11 cellular contexts compared by ENCODE assay signal in genomic region chr17:77914440-77915254, GRCh38. TPM values are rescaled to one million over a fixed set of nuclear protein-coding genes. Genes with fewer than 3 reads are reported as not detected.
DNase-seq lines count a peak whose midpoint lies in the region; ATAC-seq and TF ChIP-seq lines count a peak whose summit lies in the region.
"Had no signal": no experiment of that assay in that cellular context is flagged by ENCODE, and none has a peak within 500 bp of the region (broad histone marks: within the 10 kb centered on the region; RNA-seq: fewer than 3 reads in every experiment).

No MANE protein-coding gene starts in this region.

- peak overlapping the region; percentile 50 for H3K27ac Mint-ChIP-seq in mesothelial cell of epicardium
- H3K27ac Mint-ChIP-seq: activated T-helper 2 cell treated with anti-CD3 and anti-CD28 coated beads, Interferon-gamma antibody, Interleukin-2, Interleukin-4, amounts not matched to agents 10 μg/mL and 5 μg/mL and 100 μg/mL, durations not matched to agents 14 hours and 24 hours and 36 hours; HFFc6 had no signal

- no peak overlapping the region for H3K4me3 ChIP-seq in astrocyte of the spinal cord (ENCODE audit: low read depth, low read length)

- peaks cover 19% of the 10 kb centered on the region for H3K4me1 Mint-ChIP-seq in mesothelial cell of epicardium

- DNase-seq in DMS 273 treated with DMSO at 0.1 percent for 48 hours (lab: John Stamatoyannopoulos, UW) = peak; percentile 22
- peak; percentile 19 to 26 for DNase-seq in NCI-H1930 (lab: John Stamatoyannopoulos, UW)
- DNase-seq in astrocyte of the spinal cord (ENCODE audit: low read depth, low spot score) = peak; percentile 8
- DNase-seq in mesothelial cell of epicardium (ENCODE audit: low spot score in 2 of 2, unreplicated experiment in 2 of 2) = peak in 1 of 2 experiments; percentile 60
- no peak for DNase-seq in AG20443 (ENCODE audit: low spot score)
- DNase-seq in activated CD4-positive, CD25-positive, alpha-beta regulatory T cell treated with anti-CD3 and anti-CD28 coated beads, Interleukin-2, amount 50 U/mL, for 72 hours = no peak
- DNase-seq: HFFc6; stimulated activated CD8-positive, alpha-beta memory T cell treated with anti-CD3 and anti-CD28 coated beads, Interleukin-4, amount 100 ng/mL, for 48 hours had no signal

- H3K9me3 Mint-ChIP-seq in mesothelial cell of epicardium = peaks cover 30% of the 10 kb centered on the region
- H3K9me3 Mint-ChIP-seq: activated T-helper 2 cell treated with anti-CD3 and anti-CD28 coated beads, Interferon-gamma antibody, Interleukin-2, Interleukin-4, amounts not matched to agents 10 μg/mL and 5 μg/mL and 100 μg/mL, durations not matched to agents 14 hours and 24 hours and 36 hours; HFFc6 had no signal

- peaks cover 78% of the 10 kb centered on the region for H3K27me3 Mint-ChIP-seq in mesothelial cell of epicardium (ENCODE audit: low read depth)

- in situ Hi-C loops in astrocyte of the spinal cord (cut with HindIII; ENCODE audit: low sequenced_read_pairs) = no loop called here

- ATAC-seq in GM21717 (IDR thresholded peaks at IDR 0.05; ENCODE audit: unreplicated experiment) (no peak), HG03025 (IDR thresholded peaks at IDR 0.05; ENCODE audit: low FRiP score, unreplicated experiment) (no peak)

- TF ChIP-seq CTCF in astrocyte of the spinal cord (IDR thresholded peaks at IDR 0.05; ENCODE audit: low read depth, low read length) = peak; percentile 7
- no peak for TF ChIP-seq CTCF in mesothelial cell of epicardium (IDR thresholded peaks at IDR 0.05; ENCODE audit: unreplicated experiment)

- no peaks in the 10 kb centered on the region for H3K36me3 Mint-ChIP-seq in mesothelial cell of epicardium

- H3K4me3 Mint-ChIP-seq in mesothelial cell of epicardium = no peak overlapping the region
- H3K4me3 Mint-ChIP-seq: HFFc6 had no signal

RNA-seq across cellular contexts. Expression of gene TNRC6C, which starts 43.9 kb away (rescaled TPM):
- total RNA-seq in mesothelial cell of epicardium = 21.2 to 30.3 TPM (median 27.0 TPM) in 3 replicates

Comparison
In these comparisons a context has a peak if more than half of its experiments do, and no peak if none do; other contexts are left out.
1. DNase-seq: peak in DMS 273 treated with DMSO at 0.1 percent for 48 hours (single experiment), NCI-H1930 (2 of 2) and astrocyte of the spinal cord (single experiment); none in AG20443 (single experiment) and activated CD4-positive, CD25-positive, alpha-beta regulatory T cell treated with anti-CD3 and anti-CD28 coated beads, Interleukin-2, amount 50 U/mL, for 72 hours (single experiment).